ENCODE assay signal across 31 cellular contexts in genomic region chr6:127589135-127589534, GRCh38. TPM values are rescaled to one million over a fixed set of nuclear protein-coding genes. Genes with fewer than 3 reads are reported as not detected.
"Had no signal": no experiment of that assay in that cellular context is flagged by ENCODE, and none has a peak within 500 bp of the region (broad histone marks: within the 10 kb centered on the region; RNA-seq: fewer than 3 reads in every experiment).

No MANE protein-coding gene starts in this region.

- ATAC-seq: activated CD8-positive, alpha-beta memory T cell treated with anti-CD3 and anti-CD28 coated beads, Interleukin-2, amount 10 ng/mL, durations not matched to agents 7 days and 5 days; activated CD8-positive, alpha-beta T cell treated with anti-CD3 and anti-CD28 coated beads, Interleukin-2, amount 10 ng/mL, durations not matched to agents 7 days and 5 days; activated naive CD8-positive, alpha-beta T cell treated with anti-CD3 and anti-CD28 coated beads, Interleukin-2, amount 50 U/mL, for 24 hours had no signal

- H3K27ac ChIP-seq: ascending aorta, cardiac muscle cell, VCaP had no signal

- H3K4me3 ChIP-seq: ascending aorta, cardiac muscle cell had no signal

- H3K27me3 ChIP-seq: ascending aorta, cardiac muscle cell had no signal

- H3K4me1 ChIP-seq: ascending aorta had no signal

- H3K36me3 ChIP-seq: ascending aorta, cardiac muscle cell had no signal

- FAIRE-seq: TTC549 had no signal

- DNase-seq: activated B cell treated with CpG ODN at 0.5 μM for 24 hours; activated CD4-positive, alpha-beta memory T cell treated with anti-CD3 and anti-CD28 coated beads, Interleukin-2, amount 10 ng/mL, durations not matched to agents 7 days and 5 days; activated CD4-positive, alpha-beta T cell treated with anti-CD3 and anti-CD28 coated beads for 4 hours; activated CD4-positive, alpha-beta T cell treated with anti-CD3 and anti-CD28 coated beads, Interleukin-2, amount 10 ng/mL, durations not matched to agents 7 days and 5 days; activated CD4-positive, alpha-beta T cell treated with anti-CD3 and anti-CD28 coated beads, Interleukin-2, amount 50 U/mL, for 48 hours; activated CD4-positive, CD25-positive, alpha-beta regulatory T cell treated with anti-CD3 and anti-CD28 coated beads, Interleukin-2, amount 50 U/mL, for 72 hours; activated CD8-positive, alpha-beta memory T cell treated with anti-CD3 and anti-CD28 coated beads for 24 hours; activated CD8-positive, alpha-beta memory T cell treated with anti-CD3 and anti-CD28 coated beads, Interleukin-2, amount 10 ng/mL, durations not matched to agents 7 days and 5 days; activated CD8-positive, alpha-beta memory T cell treated with anti-CD3 and anti-CD28 coated beads, Interleukin-2, amount 50 U/mL, for 48 hours; activated CD8-positive, alpha-beta T cell treated with anti-CD3 and anti-CD28 coated beads, Interleukin-2, amount 10 ng/mL, durations not matched to agents 7 days and 5 days; activated effector memory CD4-positive, alpha-beta T cell treated with Interleukin-2 at 50 U/mL for 16 hours; activated gamma-delta T cell; activated naive CD4-positive, alpha-beta T cell treated with anti-CD3 and anti-CD28 coated beads, Interleukin-2, amount 10 ng/mL, durations not matched to agents 7 days and 5 days; activated naive CD4-positive, alpha-beta T cell treated with Interleukin-2 at 50 U/mL for 16 hours; activated naive CD8-positive, alpha-beta T cell treated with anti-CD3 and anti-CD28 coated beads, Interleukin-2, amount 10 ng/mL, durations not matched to agents 7 days and 5 days; activated naive CD8-positive, alpha-beta T cell treated with anti-CD3 and anti-CD28 coated beads, Interleukin-2, amount 50 U/mL, for 24 hours; activated T-cell treated with anti-CD3 and anti-CD28 coated beads, Interleukin-2, amount 50 U/mL, for 24 hours; activated T-cell treated with anti-CD3 and anti-CD28 coated beads, Interleukin-2, amount 50 U/mL, for 48 hours; amygdala; anterior cingulate cortex; caudate nucleus; cerebellar nuclear complex; SW 1271; T-helper 1 cell; T-helper 2 cell; T-helper 9 cell had no signal

RNA-seq across cellular contexts. Expression of gene C6orf58, which starts 12.2 kb away (rescaled TPM):
- total RNA-seq: activated B cell treated with CpG ODN at 0.5 μM for 24 hours; activated CD4-positive, alpha-beta memory T cell treated with anti-CD3 and anti-CD28 coated beads, Interleukin-2, amount 10 ng/mL, durations not matched to agents 7 days and 5 days; activated CD4-positive, alpha-beta T cell treated with anti-CD3 and anti-CD28 coated beads, Interleukin-2, amount 10 ng/mL, durations not matched to agents 7 days and 5 days; activated CD8-positive, alpha-beta memory T cell treated with anti-CD3 and anti-CD28 coated beads, Interleukin-2, amount 10 ng/mL, durations not matched to agents 7 days and 5 days; activated CD8-positive, alpha-beta T cell treated with anti-CD3 and anti-CD28 coated beads, Interleukin-2, amount 10 ng/mL, durations not matched to agents 7 days and 5 days; activated naive CD8-positive, alpha-beta T cell treated with anti-CD3 and anti-CD28 coated beads, Interleukin-2, amount 10 ng/mL, durations not matched to agents 7 days and 5 days; activated T-helper 2 cell treated with anti-CD3 and anti-CD28 coated beads, Interferon-gamma antibody, Interleukin-2, Interleukin-4, amounts not matched to agents 10 μg/mL and 5 μg/mL and 100 μg/mL, durations not matched to agents 14 hours and 24 hours and 36 hours; ascending aorta; cardiac muscle cell had no signal
- polyA plus RNA-seq: cardiac muscle cell had no signal
